17 cellular contexts compared by ENCODE assay signal in the genomic region with DNA sequence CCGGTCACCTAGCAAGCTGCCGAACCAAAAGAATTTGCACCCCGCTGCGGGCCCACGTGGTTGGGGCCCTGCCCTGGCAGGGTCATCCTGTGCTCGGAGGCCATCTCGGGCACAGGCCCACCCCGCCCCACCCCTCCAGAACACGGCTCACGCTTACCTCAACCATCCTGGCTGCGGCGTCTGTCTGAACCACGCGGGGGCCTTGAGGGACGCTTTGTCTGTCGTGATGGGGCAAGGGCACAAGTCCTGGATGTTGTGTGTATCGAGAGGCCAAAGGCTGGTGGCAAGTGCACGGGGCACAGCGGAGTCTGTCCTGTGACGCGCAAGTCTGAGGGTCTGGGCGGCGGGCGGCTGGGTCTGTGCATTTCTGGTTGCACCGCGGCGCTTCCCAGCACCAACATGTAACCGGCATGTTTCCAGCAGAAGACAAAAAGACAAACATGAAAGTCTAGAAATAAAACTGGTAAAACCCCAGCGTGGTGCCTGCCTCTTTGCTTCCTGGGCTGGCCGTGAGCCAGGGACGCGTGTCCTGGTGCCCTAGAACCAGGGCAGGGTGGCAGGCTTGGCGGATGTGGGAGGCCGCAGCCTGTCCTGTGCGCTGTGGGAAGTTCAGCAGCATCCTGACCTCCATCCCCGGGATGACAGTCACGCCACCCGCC. TPM values are rescaled to one million over a fixed set of nuclear protein-coding genes. Genes with fewer than 3 reads are reported as not detected.
A peak's percentile ranks its signal among the peaks of the same experiment; 100 is the strongest.
DNase-seq lines count a peak whose midpoint lies in the region; ATAC-seq and TF ChIP-seq lines count a peak whose summit lies in the region.
"Had no signal": no experiment of that assay in that cellular context is flagged by ENCODE, and none has a peak within 500 bp of the region (broad histone marks: within the 10 kb centered on the region; RNA-seq: fewer than 3 reads in every experiment).

No MANE protein-coding gene starts in this region.

- peaks cover 6% of the 10 kb centered on the region for H3K4me1 Mint-ChIP-seq in stimulated activated memory B cell treated with anti-CD40 and anti-IgM and Interleukin-4, amounts not matched to agents 10 μg/mL and 1 μg/mL and 100 μg/mL, for 72 hours
- H3K4me1 Mint-ChIP-seq: IgD-negative memory B cell had no signal

- intact Hi-C loops in right cardiac atrium (cut with DNase I) (no loop called here), left ventricle myocardium inferior (cut with micrococcal nuclease) (no loop called here)

- H3K36me3 Mint-ChIP-seq in stimulated activated memory B cell treated with anti-CD40 and anti-IgM and Interleukin-4, amounts not matched to agents 10 μg/mL and 1 μg/mL and 100 μg/mL, for 72 hours: peaks cover 15% of the 10 kb centered on the region

- H3K27me3 ChIP-seq in right cardiac atrium (ENCODE audit: control insufficient read depth, insufficient read depth): no peaks in the 10 kb centered on the region
- H3K27me3 ChIP-seq in left ventricle myocardium inferior (ENCODE audit: low read depth): no peaks in the 10 kb centered on the region
- H3K27me3 ChIP-seq: BLaER1 treated with 17β-estradiol and CSF1 and Interleukin-3, amounts not matched to agents 10 nM and 100 nM; tibial artery had no signal

- no peak for TF ChIP-seq CTCF in left ventricle myocardium inferior (IDR thresholded peaks at IDR 0.05; ENCODE audit: borderline replicate concordance)

- WGBS in right cardiac atrium: 81% methylated on average over 38 of the region's 38 CpGs

- no peaks in the 10 kb centered on the region for H3K9me3 Mint-ChIP-seq in stimulated activated memory B cell treated with anti-CD40 and anti-IgM and Interleukin-4, amounts not matched to agents 10 μg/mL and 1 μg/mL and 100 μg/mL, for 72 hours
- H3K9me3 Mint-ChIP-seq: activated T-cell treated with anti-CD3 and anti-CD28 coated beads, Interleukin-2, amount 50 U/mL, for 4 hours; IgD-negative memory B cell had no signal

- H3K27ac ChIP-seq in right cardiac atrium (ENCODE audit: low read length): no peak overlapping the region
- H3K27ac ChIP-seq in left ventricle myocardium inferior (replicated peaks): no peak overlapping the region
- H3K27ac ChIP-seq: BLaER1 treated with 17β-estradiol and CSF1 and Interleukin-3, amounts not matched to agents 10 nM and 100 nM; epithelial cell of prostate; tibial artery had no signal

- DNase-seq in right cardiac atrium (peak; percentile 17 to 58 (median 52)), left ventricle myocardium inferior (no peak), NCI-H345 treated with DMSO at 0.1 percent for 48 hours (lab: John Stamatoyannopoulos, UW; ENCODE audit: unreplicated experiment) (peak; percentile 18), HK-2 (ENCODE audit: unreplicated experiment) (no peak), epidermal melanocyte (ENCODE audit: insufficient read length, low spot score) (no peak)
- DNase-seq: activated CD4-positive, alpha-beta T cell treated with anti-CD3 and anti-CD28 coated beads for 4 hours; activated T-cell treated with anti-CD3 and anti-CD28 coated beads, Interleukin-2, amount 50 U/mL, for 4 hours; stimulated activated CD4-positive, alpha-beta T cell treated with anti-CD3 and anti-CD28 coated beads, Interleukin-1b, Interleukin-23, amount 100 ng/mL, for 48 hours had no signal

- H3K4me3 ChIP-seq in right cardiac atrium (ENCODE audit: low read length) (no peak overlapping the region), left ventricle myocardium inferior (no peak overlapping the region)
- H3K4me3 ChIP-seq: BLaER1 treated with 17β-estradiol and CSF1 and Interleukin-3, amounts not matched to agents 10 nM and 100 nM; tibial artery had no signal

- no peaks in the 10 kb centered on the region for H3K27me3 Mint-ChIP-seq in stimulated activated memory B cell treated with anti-CD40 and anti-IgM and Interleukin-4, amounts not matched to agents 10 μg/mL and 1 μg/mL and 100 μg/mL, for 72 hours
- H3K27me3 Mint-ChIP-seq: IgD-negative memory B cell had no signal

- H3K9me3 ChIP-seq in right cardiac atrium (ENCODE audit: control insufficient read depth, low read length): no peaks in the 10 kb centered on the region
- no peaks in the 10 kb centered on the region for H3K9me3 ChIP-seq in left ventricle myocardium inferior (replicated peaks)
- H3K9me3 ChIP-seq: BLaER1 treated with 17β-estradiol and CSF1 and Interleukin-3, amounts not matched to agents 10 nM and 100 nM; tibial artery had no signal

- peaks cover 54% of the 10 kb centered on the region for H3K36me3 ChIP-seq in left ventricle myocardium inferior
- H3K36me3 ChIP-seq: BLaER1 treated with 17β-estradiol and CSF1 and Interleukin-3, amounts not matched to agents 10 nM and 100 nM had no signal

- H3K4me1 ChIP-seq in right cardiac atrium (ENCODE audit: control insufficient read depth, insufficient read depth, low read length) (no peaks in the 10 kb centered on the region), left ventricle myocardium inferior (peaks cover 31% of the 10 kb centered on the region)

- no peak overlapping the region for H3K27ac Mint-ChIP-seq in stimulated activated memory B cell treated with anti-CD40 and anti-IgM and Interleukin-4, amounts not matched to agents 10 μg/mL and 1 μg/mL and 100 μg/mL, for 72 hours
- H3K27ac Mint-ChIP-seq: IgD-negative memory B cell had no signal

- ATAC-seq in right cardiac atrium: no peak
- peak; percentile 5 for ATAC-seq in esophagus mucosa
- no peak for ATAC-seq in HG03159 (IDR thresholded peaks at IDR 0.05; ENCODE audit: unreplicated experiment)
- ATAC-seq in stimulated activated memory B cell treated with anti-CD40 and anti-IgM and Interleukin-4, amounts not matched to agents 10 μg/mL and 1 μg/mL and 100 μg/mL, for 72 hours: no peak
- ATAC-seq: activated T-cell treated with anti-CD3 and anti-CD28 coated beads, Interleukin-2, amount 50 U/mL, for 4 hours had no signal

- H3K4me3 Mint-ChIP-seq in stimulated activated memory B cell treated with anti-CD40 and anti-IgM and Interleukin-4, amounts not matched to agents 10 μg/mL and 1 μg/mL and 100 μg/mL, for 72 hours: no peak overlapping the region
- H3K4me3 Mint-ChIP-seq: activated T-cell treated with anti-CD3 and anti-CD28 coated beads, Interleukin-2, amount 50 U/mL, for 4 hours; IgD-negative memory B cell had no signal

RNA-seq across cellular contexts. Expression of a gene that starts 13.2 kb away (rescaled TPM):
- total RNA-seq in right cardiac atrium (100 to 1,000 TPM; 113 to 149 (median 142) TPM), left ventricle myocardium inferior (160 TPM), esophagus mucosa (63.7 TPM)
- polyA plus RNA-seq in right cardiac atrium: 55.9 TPM

RNA-seq across cellular contexts. Expression of a gene that starts 21.0 kb away (rescaled TPM):
- total RNA-seq in right cardiac atrium: 10 to 100 TPM in 3 of 4 donors, 1 to 10 TPM in 1; 8.7 to 13.6 (median 10.6) TPM
- 10.1 TPM for polyA plus RNA-seq in right cardiac atrium
- 8.9 TPM for total RNA-seq in left ventricle myocardium inferior
- 12.1 TPM for total RNA-seq in esophagus mucosa

RNA-seq across cellular contexts. Expression of a gene that starts 49.7 kb away (rescaled TPM):
- total RNA-seq in right cardiac atrium (not detected), left ventricle myocardium inferior (not detected), esophagus mucosa (not detected)
- polyA plus RNA-seq in right cardiac atrium: not detected
- total RNA-seq: activated T-cell treated with anti-CD3 and anti-CD28 coated beads, Interleukin-2, amount 50 U/mL, for 4 hours; T-helper 1 cell treated with Interleukin-12 subunit alpha and Interleukin-12 subunit beta and Interleukin-4 antibody, amounts not matched to agents 30 ng/mL and 1 ng/mL, for 36 hours had no signal
- polyA plus RNA-seq: adipose tissue, IgD-negative memory B cell had no signal

Comparison
In these comparisons a context has a peak if more than half of its experiments do, and no peak if none do; other contexts are left out.
1. DNase-seq: peak in right cardiac atrium (3 of 3) and NCI-H345 treated with DMSO at 0.1 percent for 48 hours (single experiment); none in left ventricle myocardium inferior (single experiment), HK-2 (single experiment) and epidermal melanocyte (single experiment).